28 cellular contexts compared by ENCODE assay signal in genomic region chr11:32913445-32913844, GRCh38.
"Had no signal": no experiment of that assay in that cellular context is flagged by ENCODE, and none has a peak within 500 bp of the region (broad histone marks: within the 10 kb centered on the region; RNA-seq: fewer than 3 reads in every experiment).

No MANE protein-coding gene starts in this region.

- H3K27me3 Mint-ChIP-seq: activated B cell treated with CpG ODN at 0.5 μM for 24 hours; activated CD4-positive, alpha-beta T cell treated with anti-CD3 and anti-CD28 coated beads, Interleukin-2, amount 10 ng/mL, durations not matched to agents 24 days and 14 days; activated CD8-positive, alpha-beta memory T cell treated with anti-CD3 and anti-CD28 coated beads, Interleukin-2, amount 10 ng/mL, durations not matched to agents 7 days and 5 days; activated naive CD8-positive, alpha-beta T cell treated with anti-CD3 and anti-CD28 coated beads, Interleukin-2, amount 50 U/mL, for 24 hours; activated T-cell treated with anti-CD3 and anti-CD28 coated beads, Interleukin-2, amount 50 U/mL, for 24 hours had no signal

- H3K36me3 ChIP-seq: brain microvascular endothelial cell, cardiac muscle cell, MG63 had no signal

- H3K4me3 ChIP-seq: cardiac muscle cell, MG63 had no signal

- H3K9me3 Mint-ChIP-seq: activated B cell treated with CpG ODN at 0.5 μM for 24 hours; activated naive CD8-positive, alpha-beta T cell treated with anti-CD3 and anti-CD28 coated beads, Interleukin-2, amount 50 U/mL, for 24 hours; activated T-cell treated with anti-CD3 and anti-CD28 coated beads, Interleukin-2, amount 50 U/mL, for 24 hours; activated T-helper 1 cell treated with anti-CD3 and anti-CD28 coated beads, Interleukin-12 subunit alpha, Interleukin-12 subunit beta, Interleukin-2, Interleukin-4 antibody, amounts not matched to agents 30 ng/mL and 10 ng/mL and 1 ng/mL, durations not matched to agents 14 hours and 24 hours and 36 hours; T-helper 1 cell treated with Interleukin-12 subunit alpha and Interleukin-12 subunit beta and Interleukin-4 antibody, amounts not matched to agents 30 μg/mL and 1 μg/mL, for 36 hours had no signal

- H3K27ac Mint-ChIP-seq: activated B cell treated with CpG ODN at 0.5 μM for 24 hours; activated CD4-positive, alpha-beta T cell treated with anti-CD3 and anti-CD28 coated beads, Interleukin-2, amount 10 ng/mL, durations not matched to agents 24 days and 14 days; activated CD8-positive, alpha-beta memory T cell treated with anti-CD3 and anti-CD28 coated beads, Interleukin-2, amount 10 ng/mL, durations not matched to agents 7 days and 5 days; activated naive CD4-positive, alpha-beta T cell treated with anti-CD3 and anti-CD28 coated beads, Interleukin-2, amount 50 U/mL, for 72 hours; activated naive CD8-positive, alpha-beta T cell treated with anti-CD3 and anti-CD28 coated beads, Interleukin-2, amount 50 U/mL, for 24 hours; activated T-cell treated with anti-CD3 and anti-CD28 coated beads, Interleukin-2, amount 50 U/mL, for 24 hours; activated T-helper 1 cell treated with anti-CD3 and anti-CD28 coated beads, Interleukin-12 subunit alpha, Interleukin-12 subunit beta, Interleukin-2, Interleukin-4 antibody, amounts not matched to agents 30 ng/mL and 10 ng/mL and 1 ng/mL, durations not matched to agents 14 hours and 24 hours and 36 hours; T-helper 1 cell treated with Interleukin-12 subunit alpha and Interleukin-12 subunit beta and Interleukin-4 antibody, amounts not matched to agents 30 μg/mL and 1 μg/mL, for 36 hours had no signal

- H3K27ac ChIP-seq: brain microvascular endothelial cell, cardiac muscle cell had no signal

- ATAC-seq: activated CD8-positive, alpha-beta memory T cell treated with anti-CD3 and anti-CD28 coated beads, Interleukin-2, amount 10 ng/mL, durations not matched to agents 7 days and 5 days; activated naive CD4-positive, alpha-beta T cell treated with anti-CD3 and anti-CD28 coated beads, Interleukin-2, amount 50 U/mL, for 72 hours; activated naive CD8-positive, alpha-beta T cell treated with anti-CD3 and anti-CD28 coated beads, Interleukin-2, amount 50 U/mL, for 24 hours; PC-3 had no signal

- DNase-seq: activated B cell treated with CpG ODN at 0.5 μM for 24 hours; activated CD4-positive, alpha-beta T cell treated with anti-CD3 and anti-CD28 coated beads for 1 hour; activated CD4-positive, alpha-beta T cell treated with anti-CD3 and anti-CD28 coated beads, Interleukin-2, amount 10 ng/mL, durations not matched to agents 24 days and 14 days; activated CD4-positive, alpha-beta T cell treated with anti-CD3 and anti-CD28 coated beads, Interleukin-2, amount 50 U/mL, for 48 hours; activated CD8-positive, alpha-beta memory T cell treated with anti-CD3 and anti-CD28 coated beads, Interleukin-2, amount 10 ng/mL, durations not matched to agents 7 days and 5 days; activated effector memory CD4-positive, alpha-beta T cell treated with anti-CD3 and anti-CD28 coated beads, Interleukin-2, amount 50 U/mL, for 16 hours; activated naive CD4-positive, alpha-beta T cell treated with Interleukin-2 at 50 U/mL for 16 hours; activated naive CD8-positive, alpha-beta T cell treated with anti-CD3 and anti-CD28 coated beads, Interleukin-2, amount 50 U/mL, for 24 hours; activated T-cell treated with anti-CD3 and anti-CD28 coated beads, Interleukin-2, amount 50 U/mL, for 24 hours; amygdala; brain microvascular endothelial cell; KG1; MG63; MV-4-11; NCI-H1092 treated with DMSO at 0.1 percent for 48 hours; NCI-H1417 treated with DMSO at 0.1 percent for 48 hours; NCI-H1694; NCI-H2029; NCI-H2107; NCI-H345; NCI-H510A; PC-3; SHP77 treated with DMSO at 0.1 percent for 48 hours; T-helper 9 cell had no signal

- H3K9me3 ChIP-seq: MG63 had no signal

- H3K4me3 Mint-ChIP-seq: activated B cell treated with CpG ODN at 0.5 μM for 24 hours; activated CD4-positive, alpha-beta T cell treated with anti-CD3 and anti-CD28 coated beads, Interleukin-2, amount 10 ng/mL, durations not matched to agents 24 days and 14 days; activated CD8-positive, alpha-beta memory T cell treated with anti-CD3 and anti-CD28 coated beads, Interleukin-2, amount 10 ng/mL, durations not matched to agents 7 days and 5 days; activated naive CD8-positive, alpha-beta T cell treated with anti-CD3 and anti-CD28 coated beads, Interleukin-2, amount 50 U/mL, for 24 hours; activated T-cell treated with anti-CD3 and anti-CD28 coated beads, Interleukin-2, amount 50 U/mL, for 24 hours; activated T-helper 1 cell treated with anti-CD3 and anti-CD28 coated beads, Interleukin-12 subunit alpha, Interleukin-12 subunit beta, Interleukin-2, Interleukin-4 antibody, amounts not matched to agents 30 ng/mL and 10 ng/mL and 1 ng/mL, durations not matched to agents 14 hours and 24 hours and 36 hours; T-helper 1 cell treated with Interleukin-12 subunit alpha and Interleukin-12 subunit beta and Interleukin-4 antibody, amounts not matched to agents 30 μg/mL and 1 μg/mL, for 36 hours had no signal

- H3K27me3 ChIP-seq: brain microvascular endothelial cell, cardiac muscle cell, MG63 had no signal
